18 cellular contexts compared by ENCODE assay signal in genomic region chr5:143208365-143208641, GRCh38.
DNase-seq lines count a peak whose midpoint lies in the region; TF ChIP-seq lines count a peak whose summit lies in the region.
"Had no signal": no experiment of that assay in that cellular context is flagged by ENCODE, and none has a peak within 500 bp of the region (broad histone marks: within the 10 kb centered on the region; RNA-seq: fewer than 3 reads in every experiment).

No MANE protein-coding gene starts in this region.

- no peak overlapping the region for H2AK5ac ChIP-seq in mesenchymal stem cell (ENCODE audit: low read length, severe bottlenecking)

- H3K4me2 ChIP-seq in OCI-LY3 (ENCODE audit: low read length) (peak overlapping the region; percentile 85), mesenchymal stem cell (ENCODE audit: low read length, poor library complexity, severe bottlenecking) (no peak overlapping the region), skeletal muscle satellite cell (ENCODE audit: low read length) (no peak overlapping the region)

- peak overlapping the region; percentile 63 for H3K4me3 ChIP-seq in GM12865 (ENCODE audit: low read depth, low read length)
- H3K4me3 ChIP-seq in OCI-LY3 (ENCODE audit: low read length), result 0 out of 2 replicates have a peak overlapping the region, but pooled peaks have one; percentile 1
- peak overlapping the region in 1 of 2 experiments; percentile 53 for H3K4me3 ChIP-seq in mesenchymal stem cell (ENCODE audit: insufficient read depth in 1 of 2, low read depth in 1 of 2, low read length in 2 of 2)
- H3K4me3 ChIP-seq in skeletal muscle satellite cell (ENCODE audit: low read length), result no peak overlapping the region
- H3K4me3 ChIP-seq: HAP-1, Peyer's patch, SK-N-MC had no signal

- no peak overlapping the region for H3K18ac ChIP-seq in mesenchymal stem cell (ENCODE audit: low read depth in 1 of 2, low read length in 2 of 2)

- H2BK120ac ChIP-seq in mesenchymal stem cell (ENCODE audit: low read depth, low read length), result no peak overlapping the region

- no peak overlapping the region for H2BK12ac ChIP-seq in mesenchymal stem cell (ENCODE audit: low read length in 2 of 2)

- WGBS in mesenchymal stem cell, result 69% methylated on average over 1 of the region's 2 CpGs

- H4K20me1 ChIP-seq in OCI-LY3 (ENCODE audit: insufficient read depth, low read length), result no peaks in the 10 kb centered on the region

- H3K27ac ChIP-seq in OCI-LY3 (ENCODE audit: low read length) (no peak overlapping the region), mesenchymal stem cell (ENCODE audit: low read length, poor library complexity, severe bottlenecking) (no peak overlapping the region)
- H3K27ac ChIP-seq: HL-60, SK-N-MC had no signal

- CTCF ChIA-PET in GM10248 (lab: Yijun Ruan, JAX), result interaction anchor here (0.8 to 5.2 kb wide), 9 partner anchors 10 to 42 kb away, joined by 3 to 45 read pairs (median 4); no protein-coding TSS in a partner anchor

- no peak overlapping the region for H3K14ac ChIP-seq in mesenchymal stem cell (ENCODE audit: low read length in 2 of 2)

- H3K79me1 ChIP-seq in mesenchymal stem cell (replicated peaks; ENCODE audit: low read length, poor library complexity, severe bottlenecking), result no peaks in the 10 kb centered on the region

- H2AFZ ChIP-seq in OCI-LY3 (ENCODE audit: low read depth, low read length), result no peak overlapping the region
- no peak overlapping the region for H2AFZ ChIP-seq in mesenchymal stem cell (ENCODE audit: low read depth, low read length)

- H3K4ac ChIP-seq in mesenchymal stem cell (ENCODE audit: low read depth in 1 of 2, low read length in 2 of 2), result no peak overlapping the region

- H3K36me3 ChIP-seq in OCI-LY3 (replicated peaks; ENCODE audit: low read depth, low read length) (no peaks in the 10 kb centered on the region), mesenchymal stem cell (ENCODE audit: control insufficient read depth in 1 of 2, insufficient read depth in 2 of 2, low read depth in 1 of 2, low read length in 2 of 2) (no peaks in the 10 kb centered on the region), skeletal muscle satellite cell (ENCODE audit: insufficient read depth, low read length) (no peaks in the 10 kb centered on the region)
- H3K36me3 ChIP-seq: HAP-1, Peyer's patch had no signal

- TF ChIP-seq CTCF in GM12865 (IDR thresholded peaks at IDR 0.05; ENCODE audit: insufficient read depth, low read depth, low read length, missing control alignments), result no peak
- TF ChIP-seq CTCF in OCI-LY3 (IDR thresholded peaks at IDR 0.05; ENCODE audit: low read depth, low read length), result no peak
- TF ChIP-seq CTCF in GM10248 (IDR thresholded peaks at IDR 0.05; ENCODE audit: control extremely low read depth, extremely low read depth, low read depth, missing control alignments), result no peak

- H2BK5ac ChIP-seq in mesenchymal stem cell (ENCODE audit: low read depth, low read length, poor library complexity, severe bottlenecking), result no peak overlapping the region

- H3K9me3 ChIP-seq in OCI-LY3 (ENCODE audit: insufficient read depth, low read length), result no peaks in the 10 kb centered on the region
- no peaks in the 10 kb centered on the region for H3K9me3 ChIP-seq in mesenchymal stem cell (ENCODE audit: control insufficient read depth, low read length)
- no peaks in the 10 kb centered on the region for H3K9me3 ChIP-seq in skeletal muscle satellite cell (replicated peaks; ENCODE audit: low read length)
- H3K9me3 ChIP-seq: HAP-1, Peyer's patch had no signal

- H3K4me1 ChIP-seq in OCI-LY3 (ENCODE audit: low read length), result peaks cover 58% of the 10 kb centered on the region
- H3K4me1 ChIP-seq in mesenchymal stem cell (ENCODE audit: control insufficient read depth, insufficient read depth, low read depth, low read length), result peaks cover 2% of the 10 kb centered on the region
- peaks cover 32% of the 10 kb centered on the region for H3K4me1 ChIP-seq in skeletal muscle satellite cell (ENCODE audit: control insufficient read depth, insufficient read depth, low read length)
- H3K4me1 ChIP-seq: HAP-1 had no signal

- H4K91ac ChIP-seq in mesenchymal stem cell (ENCODE audit: low read length), result no peak overlapping the region

- no peak overlapping the region for H4K8ac ChIP-seq in mesenchymal stem cell (ENCODE audit: low read length)

- DNase-seq in GM12865 (ENCODE audit: low read depth), result peak; percentile 32
- DNase-seq in mesenchymal stem cell, result no peak
- DNase-seq in GM10248 (ENCODE audit: extremely low spot score), result no peak
- no peak for DNase-seq in KG1 (lab: John Stamatoyannopoulos, UW)
- DNase-seq in RKO (ENCODE audit: low spot score), result no peak
- DNase-seq in HT-29 (ENCODE audit: low spot score), result no peak
- DNase-seq: DND-41, NCI-H1105 treated with DMSO at 0.1 percent for 48 hours, NCI-H1694, NCI-H2081 treated with DMSO at 0.1 percent for 48 hours, NCI-H524, Peyer's patch, SHP77 had no signal

- no peak overlapping the region for H2BK15ac ChIP-seq in mesenchymal stem cell (ENCODE audit: low read depth, poor library complexity, severe bottlenecking)

- H3K9ac ChIP-seq in OCI-LY3 (ENCODE audit: low read length) (no peak overlapping the region), mesenchymal stem cell (ENCODE audit: low read length) (peak overlapping the region; percentile 74), skeletal muscle satellite cell (ENCODE audit: low read depth, low read length) (peak overlapping the region; percentile 42)

- H3K27me3 ChIP-seq in OCI-LY3 (ENCODE audit: low read depth, low read length) (no peaks in the 10 kb centered on the region), mesenchymal stem cell (ENCODE audit: control insufficient read depth in 1 of 2, insufficient read depth in 1 of 2, low read length in 2 of 2) (no peaks in the 10 kb centered on the region), skeletal muscle satellite cell (ENCODE audit: control insufficient read depth, insufficient read depth, low read length) (no peaks in the 10 kb centered on the region)
- H3K27me3 ChIP-seq: Peyer's patch had no signal

- POLR2A ChIA-PET in GM10248 (lab: Yijun Ruan, JAX), result no interaction called here

- no peak overlapping the region for H3K23ac ChIP-seq in mesenchymal stem cell (ENCODE audit: low read length in 2 of 2)

- no peaks in the 10 kb centered on the region for H3K79me2 ChIP-seq in OCI-LY3 (ENCODE audit: low read length)
